Comparison of ENCODE assay signal across 8 cellular contexts in the genomic region with DNA sequence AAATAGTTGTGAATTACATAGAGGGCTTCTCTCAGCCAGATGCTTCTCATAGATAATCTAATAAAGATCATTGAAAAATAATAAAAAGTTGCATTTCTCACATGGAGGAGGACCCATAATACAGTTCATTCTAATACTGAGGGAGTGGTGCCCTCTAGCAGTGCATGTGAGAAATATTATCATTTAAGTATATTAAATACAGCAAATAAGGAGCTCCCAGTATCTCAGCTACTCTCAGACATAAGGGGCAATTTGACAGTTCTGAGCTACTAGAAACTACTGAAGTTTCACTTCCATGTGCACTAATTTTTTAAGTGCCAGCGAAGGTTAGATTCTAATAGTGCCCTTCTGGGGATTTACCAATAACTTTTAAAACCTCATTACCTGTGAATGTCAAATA.
A peak's percentile ranks its signal among the peaks of the same experiment; 100 is the strongest.
DNase-seq lines count a peak whose midpoint lies in the region; ATAC-seq and TF ChIP-seq lines count a peak whose summit lies in the region.
"Had no signal": no experiment of that assay in that cellular context is flagged by ENCODE, and none has a peak within 500 bp of the region (broad histone marks: within the 10 kb centered on the region; RNA-seq: fewer than 3 reads in every experiment).

No MANE protein-coding gene starts in this region.

- H3K4me3 ChIP-seq in LNCaP clone FGC (ENCODE audit: low read depth, low read length) (no peak overlapping the region), lung (no peak overlapping the region)
- H3K4me3 ChIP-seq: SJSA1 had no signal

- H3K4me1 Mint-ChIP-seq in activated B cell treated with CpG ODN at 0.5 μM for 24 hours: peaks cover 2% of the 10 kb centered on the region

- H3K27ac Mint-ChIP-seq in activated B cell treated with CpG ODN at 0.5 μM for 24 hours: no peak overlapping the region

- POLR2A ChIA-PET in activated B cell treated with CpG ODN at 0.5 μM for 24 hours (lab: Charles Lee): no interaction called here

- H3K9me3 ChIP-seq in lung (ENCODE audit: control insufficient read depth in 2 of 2, insufficient read depth in 1 of 2, low read length in 1 of 2): no peaks in the 10 kb centered on the region
- H3K9me3 ChIP-seq: SJSA1 had no signal

- TF ChIP-seq CTCF in LNCaP clone FGC (IDR thresholded peaks at IDR 0.05; ENCODE audit: control insufficient read depth, extremely low read depth, insufficient read depth) (peak; percentile 62), activated B cell treated with CpG ODN at 0.5 μM for 24 hours (IDR thresholded peaks at IDR 0.05) (no peak), lung (IDR thresholded peaks at IDR 0.05; ENCODE audit: control extremely low read depth, extremely low read depth) (peak; percentile 20)

- H3K27ac ChIP-seq in lung (ENCODE audit: low read depth in 1 of 2, low read length in 1 of 2): no peak overlapping the region
- H3K27ac ChIP-seq: SJSA1 had no signal

- no peaks in the 10 kb centered on the region for H3K36me3 ChIP-seq in lung (ENCODE audit: control insufficient read depth in 2 of 2, insufficient read depth in 2 of 2, low read length in 2 of 2)
- H3K36me3 ChIP-seq: SJSA1 had no signal

- ATAC-seq in GM18499 (IDR thresholded peaks at IDR 0.05; ENCODE audit: insufficient read depth, unreplicated experiment) (peak; percentile 51), GM21723 (IDR thresholded peaks at IDR 0.05; ENCODE audit: unreplicated experiment) (peak; percentile 83), activated B cell treated with CpG ODN at 0.5 μM for 24 hours (ENCODE audit: low read depth) (peak; percentile 40), lung (ENCODE audit: insufficient read depth, low FRiP score) (no peak), GM18520 (IDR thresholded peaks at IDR 0.05; ENCODE audit: unreplicated experiment) (no peak)

- H3K4me3 Mint-ChIP-seq in activated B cell treated with CpG ODN at 0.5 μM for 24 hours: no peak overlapping the region

- no peaks in the 10 kb centered on the region for H3K4me1 ChIP-seq in lung (ENCODE audit: control insufficient read depth in 2 of 2, insufficient read depth in 2 of 2, low read length in 2 of 2)
- H3K4me1 ChIP-seq: SJSA1 had no signal

- no peaks in the 10 kb centered on the region for H3K27me3 ChIP-seq in lung (ENCODE audit: control insufficient read depth, insufficient read depth)
- H3K27me3 ChIP-seq: SJSA1 had no signal

- WGBS in lung, 2 donors: 75 to 78% methylated on average over 1 of the region's 1 CpG

- no peaks in the 10 kb centered on the region for H3K9me3 Mint-ChIP-seq in activated B cell treated with CpG ODN at 0.5 μM for 24 hours

- intact Hi-C loops in activated B cell treated with CpG ODN at 0.5 μM for 24 hours (cut with micrococcal nuclease): loop anchor here (5.0 to 10.0 kb wide), 3 partner anchors 203 to 1840 kb away; partner anchors contain the start of gene TRNT1

- CTCF ChIA-PET in activated B cell treated with CpG ODN at 0.5 μM for 24 hours (lab: Charles Lee): interaction anchor here (0.8 kb wide), 1 partner anchor 1646 kb away, joined by 3 read pairs; no protein-coding TSS in a partner anchor

- H3K27me3 Mint-ChIP-seq in activated B cell treated with CpG ODN at 0.5 μM for 24 hours: no peaks in the 10 kb centered on the region

- DNase-seq in LNCaP clone FGC (ENCODE audit: low read depth): no peak
- no peak for DNase-seq in activated B cell treated with CpG ODN at 0.5 μM for 24 hours
- no peak for DNase-seq in lung (ENCODE audit: low spot score)
- DNase-seq in activated CD4-positive, CD25-positive, alpha-beta regulatory T cell (lab: John Stamatoyannopoulos, UW): no peak

- no peaks in the 10 kb centered on the region for H3K36me3 Mint-ChIP-seq in activated B cell treated with CpG ODN at 0.5 μM for 24 hours (ENCODE audit: low read depth)

Comparison
In these comparisons a context has a peak if more than half of its experiments do, and no peak if none do; other contexts are left out.
1. ATAC-seq: peak in GM18499 (single experiment), GM21723 (single experiment) and activated B cell treated with CpG ODN at 0.5 μM for 24 hours (single experiment); none in lung (single experiment) and GM18520 (single experiment).